14 cellular contexts compared by ENCODE assay signal in the genomic region with DNA sequence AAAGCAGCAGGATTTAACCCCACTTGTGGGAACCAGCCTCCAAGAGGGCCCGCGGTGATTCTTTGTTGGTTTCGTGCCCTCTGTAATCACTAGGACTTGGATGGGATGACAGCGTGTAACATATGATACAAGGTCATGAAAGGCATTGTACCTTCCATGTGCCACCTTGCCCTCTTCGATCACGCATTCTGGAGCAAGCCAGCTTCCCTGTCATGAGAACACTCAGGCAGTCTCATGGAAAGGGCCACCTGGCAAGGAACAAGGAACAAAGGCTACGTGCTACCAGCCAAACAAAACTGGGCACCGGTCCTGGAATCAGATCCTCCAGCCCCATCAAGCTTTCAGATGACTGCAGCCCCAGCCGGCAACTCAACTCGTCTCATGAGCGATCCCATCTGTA. TPM values are rescaled to one million over a fixed set of nuclear protein-coding genes. Genes with fewer than 3 reads are reported as not detected.
DNase-seq lines count a peak whose midpoint lies in the region; ATAC-seq and TF ChIP-seq lines count a peak whose summit lies in the region.
"Had no signal": no experiment of that assay in that cellular context is flagged by ENCODE, and none has a peak within 500 bp of the region (broad histone marks: within the 10 kb centered on the region; RNA-seq: fewer than 3 reads in every experiment).

No MANE protein-coding gene starts in this region.

- intact Hi-C loops in right lobe of liver (cut with DNase I) = no loop called here

- H3K36me3 ChIP-seq in right lobe of liver = no peaks in the 10 kb centered on the region

- ATAC-seq in right lobe of liver = peak; percentile 86 to 92 (median 87)
- ATAC-seq: GM23338, HCT116 had no signal

- TF ChIP-seq POLR2A in right lobe of liver (IDR thresholded peaks at IDR 0.05) = no peak

- H3K27me3 ChIP-seq in right lobe of liver = no peaks in the 10 kb centered on the region

- DNase-seq in NCI-H2029 (lab: John Stamatoyannopoulos, UW) (peak; percentile 54), NCI-H446 treated with DMSO at 0.1 percent for 48 hours (lab: John Stamatoyannopoulos, UW) (peak; percentile 19), right lobe of liver (peak; percentile 65 to 95 (median 90)), kidney glomerular epithelial cell (lab: John Stamatoyannopoulos, UW) (no peak), HK-2 (ENCODE audit: unreplicated experiment) (no peak), DMS53 (lab: John Stamatoyannopoulos, UW) (no peak)
- DNase-seq: C1 segment of cervical spinal cord; Calu3; CD4-positive, alpha-beta memory T cell; COR-L47; DND-41; H9 had no signal

- peak overlapping the region in 2 of 3 donors; percentile 51 to 68 for H3K27ac ChIP-seq in right lobe of liver

- H3K9me3 ChIP-seq in right lobe of liver = no peaks in the 10 kb centered on the region

- WGBS in right lobe of liver (ENCODE audit: insufficient coverage, low coverage, low lambda C conversion rate, missing lambda C conversion rate) = 27% methylated on average over 10 of the region's 11 CpGs

- no peak for TF ChIP-seq CTCF in right lobe of liver (IDR thresholded peaks at IDR 0.05)

- peaks cover 0 to 17% (median 6%) of the 10 kb centered on the region in 4 donors for H3K4me1 ChIP-seq in right lobe of liver

- no peak overlapping the region for H3K4me3 ChIP-seq in right lobe of liver
- H3K4me3 ChIP-seq: GM23338 had no signal

RNA-seq across cellular contexts. Expression of a gene that starts 8.6 kb away (rescaled TPM):
- total RNA-seq in right lobe of liver = 10 to 100 TPM in 1 of 6 experiments, 1 to 10 TPM in 5; 3.6 to 11.1 (median 8.5) TPM

Comparison
In these comparisons a context has a peak if more than half of its experiments do, and no peak if none do; other contexts are left out.
1. DNase-seq: peak in NCI-H2029 (single experiment), NCI-H446 treated with DMSO at 0.1 percent for 48 hours (single experiment) and right lobe of liver (3 of 3); none in kidney glomerular epithelial cell (single experiment), HK-2 (single experiment) and DMS53 (single experiment).